In genomic region chr9:78221425-78221824, GRCh38 we compare ENCODE assay signal across 17 cellular contexts. TPM values are rescaled to one million over a fixed set of nuclear protein-coding genes. Genes with fewer than 3 reads are reported as not detected.
DNase-seq lines count a peak whose midpoint lies in the region; ATAC-seq, FAIRE-seq and TF ChIP-seq lines count a peak whose summit lies in the region.
"Had no signal": no experiment of that assay in that cellular context is flagged by ENCODE, and none has a peak within 500 bp of the region (broad histone marks: within the 10 kb centered on the region; RNA-seq: fewer than 3 reads in every experiment).

No MANE protein-coding gene starts in this region.

- no peak for TF ChIP-seq POLR2A in HepG2 (IDR thresholded peaks at IDR 0.05; ENCODE audit: insufficient read depth in 1 of 2, low read depth in 2 of 2, low read length in 2 of 2)

- no TSS peak for BruUV-seq in HepG2 (replicated peaks; lab: Mats Ljungman, UMichigan)

- peaks cover 0 to 5% (median 0%) of the 10 kb centered on the region in 4 donors for H3K4me1 ChIP-seq in liver (ENCODE audit: control insufficient read depth in 4 of 4, insufficient read depth in 4 of 4, low read length in 3 of 4)
- no peaks in the 10 kb centered on the region for H3K4me1 ChIP-seq in HepG2 (ENCODE audit: insufficient read depth, low read length)
- no peaks in the 10 kb centered on the region for H3K4me1 ChIP-seq in lower lobe of right lung

- TF ChIP-seq RAD21 in liver (IDR thresholded peaks at IDR 0.05) (no peak), HepG2 (CRISPR knock-in tag; IDR thresholded peaks at IDR 0.05) (no peak)

- no peak for TF ChIP-seq CTCF in liver (IDR thresholded peaks at IDR 0.05; ENCODE audit: low read depth, low read length, missing input control)
- no peak for TF ChIP-seq CTCF in HepG2 (CRISPR knock-in tag; IDR thresholded peaks at IDR 0.05)
- no peak for TF ChIP-seq CTCF in fibroblast of the aortic adventitia (IDR thresholded peaks at IDR 0.05; ENCODE audit: insufficient read depth, low read length)
- no peak for TF ChIP-seq CTCF in lower lobe of right lung (IDR thresholded peaks at IDR 0.05)

- no peak for ATAC-seq in HepG2
- no peak for ATAC-seq in lower lobe of right lung
- ATAC-seq in GM21423 (IDR thresholded peaks at IDR 0.05; ENCODE audit: unreplicated experiment): no peak
- ATAC-seq: HCT116 had no signal

- H3K79me2 ChIP-seq in HepG2 (ENCODE audit: insufficient read depth, low read length): no peaks in the 10 kb centered on the region

- no peak for DNase-seq in HepG2 (ENCODE audit: low spot score)
- DNase-seq in amniotic epithelial cell (ENCODE audit: low read depth): peak; percentile 65
- DNase-seq in fibroblast of the aortic adventitia (ENCODE audit: low read depth): peak; percentile 28
- no peak for DNase-seq in NCI-H82 (lab: John Stamatoyannopoulos, UW)
- no peak for DNase-seq in activated T-cell treated with anti-CD3 and anti-CD28 coated beads, Interleukin-2, amount 50 U/mL, for 24 hours
- DNase-seq in lower lobe of right lung: no peak
- DNase-seq: 8988T; C1 segment of cervical spinal cord; Calu3; CD4-positive, alpha-beta T cell; DMS 273 treated with DMSO at 0.1 percent for 48 hours had no signal

- H3K27ac ChIP-seq in liver (ENCODE audit: low read depth in 1 of 2, low read length in 2 of 2) (no peak overlapping the region), HepG2 (ENCODE audit: extremely low read length, insufficient read depth, low read length) (no peak overlapping the region), lower lobe of right lung (no peak overlapping the region)

- no peaks in the 10 kb centered on the region for H3K4me1 Mint-ChIP-seq in activated T-cell treated with anti-CD3 and anti-CD28 coated beads, Interleukin-2, amount 50 U/mL, for 24 hours (ENCODE audit: low read depth)
- H3K4me1 Mint-ChIP-seq: B cell had no signal

- H3K9ac ChIP-seq in liver (ENCODE audit: low read depth in 1 of 2, low read length in 2 of 2) (no peak overlapping the region), HepG2 (ENCODE audit: insufficient read depth, low read depth, low read length) (no peak overlapping the region)

- H4K20me1 ChIP-seq in HepG2 (ENCODE audit: insufficient read depth, low read length): no peaks in the 10 kb centered on the region

- H3K9me3 Mint-ChIP-seq in activated T-cell treated with anti-CD3 and anti-CD28 coated beads, Interleukin-2, amount 50 U/mL, for 24 hours: no peaks in the 10 kb centered on the region
- H3K9me3 Mint-ChIP-seq: CD4-positive, alpha-beta T cell had no signal

- POLR2A ChIA-PET in HepG2 (lab: Yijun Ruan, JAX): no interaction called here

- H3K36me3 Mint-ChIP-seq in activated T-cell treated with anti-CD3 and anti-CD28 coated beads, Interleukin-2, amount 50 U/mL, for 24 hours (ENCODE audit: low read depth): no peaks in the 10 kb centered on the region

- FAIRE-seq in HepG2 (lab: Jason Lieb, UNC): no peak
- FAIRE-seq: H1, HTR-8/SVneo had no signal

- H2AFZ ChIP-seq in HepG2 (ENCODE audit: low read length): no peak overlapping the region

- CTCF ChIA-PET in HepG2 (lab: Yijun Ruan, JAX; ENCODE audit: low intra/inter-chr PET ratio, low total read pairs): no interaction called here

- no peaks in the 10 kb centered on the region for H3K27me3 Mint-ChIP-seq in activated T-cell treated with anti-CD3 and anti-CD28 coated beads, Interleukin-2, amount 50 U/mL, for 24 hours
- H3K27me3 Mint-ChIP-seq: CD4-positive, alpha-beta T cell had no signal

- no peak overlapping the region for H3K4me2 ChIP-seq in HepG2 (ENCODE audit: low read depth, low read length)

- H3K27ac Mint-ChIP-seq in activated T-cell treated with anti-CD3 and anti-CD28 coated beads, Interleukin-2, amount 50 U/mL, for 24 hours: no peak overlapping the region
- H3K27ac Mint-ChIP-seq: B cell; CD4-positive, alpha-beta T cell had no signal

- H3K27me3 ChIP-seq in liver (ENCODE audit: control insufficient read depth in 4 of 4, insufficient read depth in 4 of 4, low read length in 3 of 4) (no peaks in the 10 kb centered on the region), HepG2 (ENCODE audit: control insufficient read depth in 1 of 2, insufficient read depth in 2 of 2, low read length in 2 of 2) (0 out of 5 replicates have a peak, but pooled peaks cover 0 to 5% of the 10 kb centered on the region in 2 experiments), lower lobe of right lung (ENCODE audit: low read depth) (no peaks in the 10 kb centered on the region)

- H3K4me3 ChIP-seq in liver (ENCODE audit: low read depth in 1 of 3, low read length in 3 of 3) (no peak overlapping the region), HepG2 (replicated peaks in 1 of 3; ENCODE audit: insufficient read depth in 1 of 3, low read depth in 2 of 3, low read length in 3 of 3) (no peak overlapping the region), fibroblast of the aortic adventitia (ENCODE audit: low read depth, low read length) (no peak overlapping the region), lower lobe of right lung (no peak overlapping the region)

- intact Hi-C loops in HepG2 (cut with micrococcal nuclease; ENCODE audit: unreplicated experiment) (no loop called here), lower lobe of right lung (cut with DNase I) (no loop called here)

- no peak for TF ChIP-seq EP300 in HepG2 (IDR thresholded peaks at IDR 0.05; ENCODE audit: low read depth in 2 of 2, low read length in 2 of 2)
- no peak for TF ChIP-seq EP300 in HepG2 (CRISPR knock-in tag; IDR thresholded peaks at IDR 0.05; ENCODE audit: borderline replicate concordance)

- H3K9me3 ChIP-seq in liver (ENCODE audit: control insufficient read depth in 4 of 4, low read length in 3 of 4) (no peaks in the 10 kb centered on the region), HepG2 (ENCODE audit: low read length) (no peaks in the 10 kb centered on the region), lower lobe of right lung (no peaks in the 10 kb centered on the region)

- no peak overlapping the region for H3K4me3 Mint-ChIP-seq in activated T-cell treated with anti-CD3 and anti-CD28 coated beads, Interleukin-2, amount 50 U/mL, for 24 hours
- H3K4me3 Mint-ChIP-seq: B cell; CD4-positive, alpha-beta T cell had no signal

- in situ Hi-C loops in HepG2 (cut with HindIII; ENCODE audit: extremely low pct_ligation_motif_present, low pct_unique_long_range_greater_than_20kb): no loop called here

- WGBS in liver: 31% methylated on average over 2 of the region's 2 CpGs
- 0% methylated on average over 2 of the region's 2 CpGs for WGBS in HepG2 (ENCODE audit: low lambda C conversion rate)

- H3K36me3 ChIP-seq in liver (ENCODE audit: control insufficient read depth in 4 of 4, insufficient read depth in 3 of 4, low read depth in 1 of 4, low read length in 3 of 4): no peaks in the 10 kb centered on the region
- no peaks in the 10 kb centered on the region for H3K36me3 ChIP-seq in HepG2 (replicated peaks in 1 of 2; ENCODE audit: control insufficient read depth in 1 of 2, insufficient read depth in 2 of 2, low read length in 2 of 2)
- no peaks in the 10 kb centered on the region for H3K36me3 ChIP-seq in lower lobe of right lung

TF ChIP-seq in liver, 16 proteins besides CTCF, POLR2A, EP300 and RAD21 (continues in another document):
- TF ChIP-seq SP1 (IDR thresholded peaks at IDR 0.05) (peak; percentile 7), NR2F2 (IDR thresholded peaks at IDR 0.05) (no peak), HNF4A (conservative IDR thresholded peaks at IDR 0.05) (peak; percentile 25 to 53)
- TF ChIP-seq, protein P1, sequence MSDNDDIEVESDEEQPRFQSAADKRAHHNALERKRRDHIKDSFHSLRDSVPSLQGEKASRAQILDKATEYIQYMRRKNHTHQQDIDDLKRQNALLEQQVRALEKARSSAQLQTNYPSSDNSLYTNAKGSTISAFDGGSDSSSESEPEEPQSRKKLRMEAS (IDR thresholded peaks at IDR 0.05): no peak

TF ChIP-seq in HepG2, 621 proteins besides CTCF, POLR2A, EP300 and RAD21 (continues in another document):
- TF ChIP-seq ZSCAN21 (CRISPR knock-in tag; IDR thresholded peaks at IDR 0.05; ENCODE audit: borderline replicate concordance) (no peak), NR2F2 (IDR thresholded peaks at IDR 0.05; ENCODE audit: borderline replicate concordance, low read depth) (no peak), TIGD3 (CRISPR knock-in tag; IDR thresholded peaks at IDR 0.05; ENCODE audit: borderline replicate concordance) (no peak)

RNA-seq across cellular contexts. Expression of gene CEP78, which starts 14.4 kb away (rescaled TPM):
- 10 to 100 TPM in 1 of 2 donors, 1 to 10 TPM in 1; 8.9 to 12.0 TPM for total RNA-seq in liver
- polyA plus RNA-seq in liver: 1 to 10 TPM; 2.6 to 3.9 TPM
- total RNA-seq in HepG2 (2016; rRNA removed; fragmentation: Illumina TruSeq; extraction: Trizol): 30.8 and 38.3 TPM in 2 replicates
- 2.6 and 2.7 TPM in 2 replicates for total RNA-seq in HepG2 (2016; cell fraction: cytosol; rRNA removed; fragmentation: Illumina TruSeq; extraction: Trizol; ENCODE audit: low read depth)
- 31.0 and 36.1 TPM in 2 replicates for total RNA-seq in HepG2 (2016; cell fraction: insoluble cytoplasmic fraction; rRNA removed; fragmentation: Illumina TruSeq; extraction: Trizol)
- total RNA-seq in HepG2 (2016; cell fraction: membrane; rRNA removed; fragmentation: Illumina TruSeq; extraction: Trizol): 13.2 and 13.7 TPM in 2 replicates
- 30.7 and 32.0 TPM in 2 replicates for total RNA-seq in HepG2 (2016; cell fraction: nucleus; rRNA removed; fragmentation: Illumina TruSeq; extraction: Trizol)
- polyA plus RNA-seq in HepG2 (2011; rRNA removed): 4.0 and 5.1 TPM in 2 replicates
- polyA plus RNA-seq in HepG2 (2011; cell fraction: cytosol; rRNA removed): 2.1 and 2.8 TPM in 2 replicates
- 4.8 and 5.6 TPM in 2 replicates for polyA plus RNA-seq in HepG2 (2011; cell fraction: nucleus; rRNA removed)
- 5.0 and 9.6 TPM in 2 replicates for polyA plus RNA-seq in HepG2 (2012)
- 1.9 and 2.3 TPM in 2 replicates for polyA plus RNA-seq in HepG2 (2016; cell fraction: cytosol; fragmentation: Illumina TruSeq; extraction: Trizol; ENCODE audit: low read depth)
- polyA plus RNA-seq in HepG2 (2016; cell fraction: insoluble cytoplasmic fraction; fragmentation: Illumina TruSeq; extraction: Trizol; ENCODE audit: low read depth): 22.9 and 23.5 TPM in 2 replicates
- polyA plus RNA-seq in HepG2 (2016; cell fraction: membrane; fragmentation: Illumina TruSeq; extraction: Trizol; ENCODE audit: low read depth): 5.8 and 7.0 TPM in 2 replicates
- polyA plus RNA-seq in HepG2 (2016; cell fraction: nucleus; fragmentation: Illumina TruSeq; extraction: Trizol; ENCODE audit: insufficient read depth, low read depth): 30.4 and 34.3 TPM in 2 replicates
- 9.1 and 10.5 TPM in 2 replicates for polyA minus RNA-seq in HepG2 (2011; rRNA and poly(A)+ RNA removed; ENCODE audit: low replicate concordance)
- polyA minus RNA-seq in HepG2 (2011; cell fraction: cytosol; rRNA and poly(A)+ RNA removed): 6.1 and 6.5 TPM in 2 replicates
- 23.4 and 25.1 TPM in 2 replicates for polyA minus RNA-seq in HepG2 (2011; cell fraction: nucleus; rRNA and poly(A)+ RNA removed)
- total RNA-seq in fibroblast of the aortic adventitia (ENCODE audit: low replicate concordance): 11.5 and 24.1 TPM in 2 replicates
- 12.9 TPM for total RNA-seq in lower lobe of right lung

Comparison
In these comparisons a context has a peak if more than half of its experiments do, and no peak if none do; other contexts are left out.
1. DNase-seq: peak in amniotic epithelial cell (single experiment) and fibroblast of the aortic adventitia (single experiment); none in HepG2 (single experiment), NCI-H82 (single experiment), activated T-cell treated with anti-CD3 and anti-CD28 coated beads, Interleukin-2, amount 50 U/mL, for 24 hours (single experiment) and lower lobe of right lung (single experiment).